ENCODE assay signal across 20 cellular contexts in the genomic region with DNA sequence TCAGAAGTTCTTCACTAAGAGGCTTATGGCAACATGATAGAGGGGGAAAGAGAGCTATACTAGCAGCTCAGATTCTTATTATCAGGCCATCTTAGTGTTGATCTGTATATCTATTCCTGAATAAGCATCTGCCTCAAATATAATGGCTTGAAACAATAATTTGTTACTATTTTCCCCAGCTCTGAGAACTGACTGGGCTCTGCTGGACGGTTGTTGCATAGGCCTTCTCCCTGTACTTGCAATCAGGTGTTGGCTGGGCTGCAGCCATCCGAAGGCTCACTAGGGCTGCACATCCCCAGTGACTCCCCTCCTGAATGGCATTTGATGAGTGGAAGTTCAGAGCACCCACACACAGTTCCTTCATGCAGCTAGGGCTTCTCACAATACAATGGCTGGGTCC.
DNase-seq lines count a peak whose midpoint lies in the region; ATAC-seq, FAIRE-seq and TF ChIP-seq lines count a peak whose summit lies in the region.
"Had no signal": no experiment of that assay in that cellular context is flagged by ENCODE, and none has a peak within 500 bp of the region (broad histone marks: within the 10 kb centered on the region; RNA-seq: fewer than 3 reads in every experiment).

No MANE protein-coding gene starts in this region.

- H3K4me1 Mint-ChIP-seq in neural progenitor cell = no peaks in the 10 kb centered on the region
- H3K4me1 Mint-ChIP-seq: CD4-positive, alpha-beta memory T cell had no signal

- H2AFZ ChIP-seq in HepG2 (ENCODE audit: low read length) (no peak overlapping the region), HCT116 (ENCODE audit: low read depth, low read length, poor library complexity, severe bottlenecking) (no peak overlapping the region), hepatocyte (no peak overlapping the region), neural progenitor cell (replicated peaks) (no peak overlapping the region)
- H2AFZ ChIP-seq: GM23248 had no signal

- no peak overlapping the region for H3K27ac ChIP-seq in HepG2 (ENCODE audit: extremely low read length, insufficient read depth, low read length)
- no peak overlapping the region for H3K27ac ChIP-seq in right lobe of liver
- H3K27ac ChIP-seq in HCT116 (ENCODE audit: low read depth, low read length) = peak overlapping the region; percentile 72; the same call in 1 of the 2 replicates
- H3K27ac ChIP-seq in hepatocyte = peak overlapping the region; percentile 37
- no peak overlapping the region for H3K27ac ChIP-seq in neural progenitor cell
- H3K27ac ChIP-seq: A549, GM23248 had no signal

- TF ChIP-seq POLR2A in HepG2 (IDR thresholded peaks at IDR 0.05; ENCODE audit: insufficient read depth in 1 of 2, low read depth in 2 of 2, low read length in 2 of 2) = no peak
- no peak for TF ChIP-seq POLR2A in right lobe of liver (IDR thresholded peaks at IDR 0.05)
- TF ChIP-seq POLR2A in HCT116 (IDR thresholded peaks at IDR 0.05; ENCODE audit: borderline replicate concordance, extremely low read depth, insufficient read depth, insufficient read length) = no peak

- no peak overlapping the region for H3K27ac Mint-ChIP-seq in neural progenitor cell
- H3K27ac Mint-ChIP-seq: H9 had no signal

- BruUV-seq in HepG2 (replicated peaks; lab: Mats Ljungman, UMichigan) (no TSS peak), HCT116 (replicated peaks; lab: Mats Ljungman, UMichigan) (no TSS peak)

- RAD21 ChIA-PET in HCT116 (lab: Charles Lee; ENCODE audit: low non-redundant PET in 1 of 2, low total read pairs in 2 of 2, uncharacterized antibody in 2 of 2, unreplicated experiment in 2 of 2) = no interaction called here

- H3K27me3 Mint-ChIP-seq in neural progenitor cell (ENCODE audit: insufficient read depth, low read depth) = peaks cover 3% of the 10 kb centered on the region

- H3K4me3 Mint-ChIP-seq in neural progenitor cell = no peak overlapping the region
- H3K4me3 Mint-ChIP-seq: CD4-positive, alpha-beta memory T cell; H9 had no signal

- TF ChIP-seq EP300 in HepG2 (IDR thresholded peaks at IDR 0.05; ENCODE audit: low read depth in 2 of 2, low read length in 2 of 2) (no peak), HepG2 (CRISPR knock-in tag; IDR thresholded peaks at IDR 0.05; ENCODE audit: borderline replicate concordance) (no peak)

- H3K79me2 ChIP-seq in HepG2 (ENCODE audit: insufficient read depth, low read length) (no peaks in the 10 kb centered on the region), HCT116 (ENCODE audit: insufficient read depth, low read length) (no peaks in the 10 kb centered on the region), hepatocyte (no peaks in the 10 kb centered on the region), neural progenitor cell (ENCODE audit: low read depth) (no peaks in the 10 kb centered on the region)

- H3F3A ChIP-seq in neural progenitor cell (ENCODE audit: low read depth) = no peaks in the 10 kb centered on the region

- in situ Hi-C loops in HepG2 (cut with HindIII; ENCODE audit: extremely low pct_ligation_motif_present, low pct_unique_long_range_greater_than_20kb) = loop anchor here (25.0 kb wide), 1 partner anchor 91 kb away; no protein-coding TSS in a partner anchor

- DNase-seq in HepG2 (ENCODE audit: low spot score) = no peak
- DNase-seq in right lobe of liver = no peak
- DNase-seq in HCT116 (ENCODE audit: low read depth, low spot score) = no peak
- DNase-seq in hepatocyte (ENCODE audit: low spot score) = no peak
- no peak for DNase-seq in dermis blood vessel endothelial cell
- DNase-seq in neural progenitor cell (ENCODE audit: low spot score) = no peak
- no peak for DNase-seq in NCI-H748 (lab: John Stamatoyannopoulos, UW; ENCODE audit: unreplicated experiment)
- DNase-seq: 8988T; C1 segment of cervical spinal cord; Calu3; CD4-positive, alpha-beta memory T cell; COR-L47; DMS153; DND-41; GM23248; H9 had no signal

- POLR2A ChIA-PET in HepG2 (lab: Yijun Ruan, JAX) = interaction anchor here (1.8 to 3.6 kb wide), 2 partner anchors 53 to 76 kb away, joined by 7 to 35 read pairs; no protein-coding TSS in a partner anchor
- POLR2A ChIA-PET in HCT116 (lab: Charles Lee) = no interaction called here

- no peak for ATAC-seq in HepG2
- ATAC-seq in right lobe of liver = no peak
- ATAC-seq in HCT116 = no peak

- H3K9me2 ChIP-seq in HCT116 (ENCODE audit: insufficient read depth) (no peaks in the 10 kb centered on the region), hepatocyte (replicated peaks; ENCODE audit: insufficient read depth) (no peaks in the 10 kb centered on the region)

- H3K9me3 Mint-ChIP-seq in neural progenitor cell = no peaks in the 10 kb centered on the region

- H3K36me3 ChIP-seq in HepG2 (replicated peaks in 1 of 2; ENCODE audit: control insufficient read depth in 1 of 2, insufficient read depth in 2 of 2, low read length in 2 of 2) = no peaks in the 10 kb centered on the region
- no peaks in the 10 kb centered on the region for H3K36me3 ChIP-seq in right lobe of liver
- no peaks in the 10 kb centered on the region for H3K36me3 ChIP-seq in HCT116 (ENCODE audit: control insufficient read depth in 1 of 2, insufficient read depth in 2 of 2, low read length in 2 of 2)
- no peaks in the 10 kb centered on the region for H3K36me3 ChIP-seq in hepatocyte (replicated peaks; ENCODE audit: insufficient read depth, low read depth)
- no peaks in the 10 kb centered on the region for H3K36me3 ChIP-seq in neural progenitor cell

- H4K20me1 ChIP-seq in HepG2 (ENCODE audit: insufficient read depth, low read length) (no peaks in the 10 kb centered on the region), HCT116 (ENCODE audit: insufficient read depth) (no peaks in the 10 kb centered on the region), hepatocyte (ENCODE audit: insufficient read depth, poor library complexity, severe bottlenecking) (no peaks in the 10 kb centered on the region), neural progenitor cell (ENCODE audit: low read depth) (no peaks in the 10 kb centered on the region)

- TF ChIP-seq CTCF in HepG2 (CRISPR knock-in tag; IDR thresholded peaks at IDR 0.05) = no peak
- no peak for TF ChIP-seq CTCF in right lobe of liver (IDR thresholded peaks at IDR 0.05)
- TF ChIP-seq CTCF in HCT116 (IDR thresholded peaks at IDR 0.05 in 2 of 3, conservative IDR thresholded peaks at IDR 0.05 in 1 of 3; ENCODE audit: borderline replicate concordance in 1 of 3, insufficient read depth in 1 of 3, low read depth in 2 of 3, low read length in 2 of 3) = no peak
- no peak for TF ChIP-seq CTCF in hepatocyte (IDR thresholded peaks at IDR 0.05; ENCODE audit: poor library complexity)
- no peak for TF ChIP-seq CTCF in neural progenitor cell (IDR thresholded peaks at IDR 0.05)

- H3K9me3 ChIP-seq in HepG2 (ENCODE audit: low read length) (peaks cover 13% of the 10 kb centered on the region), right lobe of liver (no peaks in the 10 kb centered on the region), HCT116 (ENCODE audit: control insufficient read depth in 1 of 2, insufficient read depth in 1 of 2, low read depth in 1 of 2, low read length in 2 of 2) (no peaks in the 10 kb centered on the region), hepatocyte (ENCODE audit: low read depth) (no peaks in the 10 kb centered on the region), neural progenitor cell (ENCODE audit: low read depth) (no peaks in the 10 kb centered on the region)

- WGBS in HepG2 (ENCODE audit: low lambda C conversion rate) = 100% methylated on average over 2 of the region's 2 CpGs
- 92% methylated on average over 2 of the region's 2 CpGs for WGBS in right lobe of liver (ENCODE audit: insufficient coverage, low coverage, low lambda C conversion rate, missing lambda C conversion rate)
- WGBS in hepatocyte (ENCODE audit: low lambda C conversion rate, missing lambda C conversion rate) = 97% methylated on average over 2 of the region's 2 CpGs

- no peak overlapping the region for H3K4me3 ChIP-seq in HepG2 (replicated peaks in 1 of 3; ENCODE audit: insufficient read depth in 1 of 3, low read depth in 2 of 3, low read length in 3 of 3)
- H3K4me3 ChIP-seq in right lobe of liver = no peak overlapping the region
- H3K4me3 ChIP-seq in HCT116 (replicated peaks in 1 of 2; ENCODE audit: low read depth in 1 of 2, low read length in 2 of 2) = no peak overlapping the region
- no peak overlapping the region for H3K4me3 ChIP-seq in hepatocyte
- H3K4me3 ChIP-seq in neural progenitor cell = no peak overlapping the region
- H3K4me3 ChIP-seq: A549, GM23248 had no signal

- H3K36me3 Mint-ChIP-seq in neural progenitor cell = no peaks in the 10 kb centered on the region
- H3K36me3 Mint-ChIP-seq: CD4-positive, alpha-beta memory T cell had no signal

- H3K4me1 ChIP-seq in HepG2 (ENCODE audit: insufficient read depth, low read length) (peaks cover 46% of the 10 kb centered on the region), right lobe of liver (peaks cover 0 to 4% (median 0%) of the 10 kb centered on the region in 4 donors), HCT116 (ENCODE audit: control insufficient read depth in 1 of 2, insufficient read depth in 2 of 2, low read length in 2 of 2) (peaks cover 29 to 40% of the 10 kb centered on the region in 2 experiments), hepatocyte (ENCODE audit: insufficient read depth) (no peaks in the 10 kb centered on the region), neural progenitor cell (peaks cover 4% of the 10 kb centered on the region)

- no peak for TF ChIP-seq RAD21 in HepG2 (CRISPR knock-in tag; IDR thresholded peaks at IDR 0.05)
- no peak for TF ChIP-seq RAD21 in HCT116 (IDR thresholded peaks at IDR 0.05; ENCODE audit: low read depth)

- H3K9ac ChIP-seq in HepG2 (ENCODE audit: insufficient read depth, low read depth, low read length) = no peak overlapping the region
- no peak overlapping the region for H3K9ac ChIP-seq in HCT116 (ENCODE audit: low read length)
- H3K9ac ChIP-seq in neural progenitor cell = no peak overlapping the region
- H3K9ac ChIP-seq: GM23248 had no signal

- FAIRE-seq in HepG2 (lab: Jason Lieb, UNC) = no peak
- FAIRE-seq: A549, G401.6, GM12892, GM19239 had no signal

- CTCF ChIA-PET in HepG2 (lab: Yijun Ruan, JAX; ENCODE audit: low intra/inter-chr PET ratio, low total read pairs) (no interaction called here), HCT116 (lab: Charles Lee) (interaction anchor here (1.3 to 1.6 kb wide), 2 partner anchors 19 to 228 kb away, joined by 3 to 8 read pairs; no protein-coding TSS in a partner anchor)

- intact Hi-C loops in HepG2 (cut with micrococcal nuclease; ENCODE audit: unreplicated experiment) = loop anchor here (5.0 kb wide), 1 partner anchor 51 kb away; no protein-coding TSS in a partner anchor
- intact Hi-C loops in right lobe of liver (cut with DNase I) = no loop called here
- intact Hi-C loops in HCT116 (cut with micrococcal nuclease) = no loop called here

- H3K27me3 ChIP-seq in HepG2 (ENCODE audit: control insufficient read depth in 1 of 2, insufficient read depth in 2 of 2, low read length in 2 of 2) (no peaks in the 10 kb centered on the region), right lobe of liver (no peaks in the 10 kb centered on the region), HCT116 (ENCODE audit: insufficient read depth, low read length) (no peaks in the 10 kb centered on the region), hepatocyte (no peaks in the 10 kb centered on the region), neural progenitor cell (no peaks in the 10 kb centered on the region)

- H3K4me2 ChIP-seq in HepG2 (ENCODE audit: low read depth, low read length) = no peak overlapping the region
- peak overlapping the region; percentile 60; the same call in 1 of the 2 replicates for H3K4me2 ChIP-seq in HCT116 (ENCODE audit: low read length)
- H3K4me2 ChIP-seq in hepatocyte = no peak overlapping the region
- no peak overlapping the region for H3K4me2 ChIP-seq in neural progenitor cell

Comparison
In these comparisons a context has a peak if more than half of its experiments do, and no peak if none do; other contexts are left out.
1. H3K27ac ChIP-seq: peak in HCT116 (single experiment) and hepatocyte (single experiment); none in HepG2 (single experiment), right lobe of liver (0 of 3) and neural progenitor cell (single experiment).